13 cellular contexts compared by ENCODE assay signal in genomic region chr5:96627792-96628191, GRCh38. TPM values are rescaled to one million over a fixed set of nuclear protein-coding genes. Genes with fewer than 3 reads are reported as not detected.
DNase-seq lines count a peak whose midpoint lies in the region; ATAC-seq and TF ChIP-seq lines count a peak whose summit lies in the region.
"Had no signal": no experiment of that assay in that cellular context is flagged by ENCODE, and none has a peak within 500 bp of the region (broad histone marks: within the 10 kb centered on the region; RNA-seq: fewer than 3 reads in every experiment).

No MANE protein-coding gene starts in this region.

- no peaks in the 10 kb centered on the region for H3K36me3 Mint-ChIP-seq in CD8-positive, alpha-beta T cell
- no peaks in the 10 kb centered on the region for H3K36me3 Mint-ChIP-seq in activated T-helper 17 cell treated with anti-CD3 and anti-CD28 coated beads, Interleukin-2, amount 50 U/mL, for 72 hours (ENCODE audit: low read depth)

- H3K4me3 Mint-ChIP-seq in CD8-positive, alpha-beta T cell: no peak overlapping the region
- H3K4me3 Mint-ChIP-seq in activated T-helper 17 cell treated with anti-CD3 and anti-CD28 coated beads, Interleukin-2, amount 50 U/mL, for 72 hours: peak overlapping the region; percentile 59

- POLR2A ChIA-PET in CD8-positive, alpha-beta T cell (lab: Charles Lee): no interaction called here

- DNase-seq in CD8-positive, alpha-beta T cell: no peak
- DNase-seq in lung (ENCODE audit: low spot score) (no peak), thyroid gland (no peak), NOMO-1 treated with DMSO at 0.1 percent for 48 hours (lab: John Stamatoyannopoulos, UW; ENCODE audit: unreplicated experiment) (no peak), anterior cingulate cortex (lab: John Stamatoyannopoulos, UW) (no peak)
- DNase-seq: NCI-H1436; NCI-H82; ovary; stimulated activated naive CD8-positive, alpha-beta T cell treated with anti-CD3 and anti-CD28 coated beads, Interleukin-15, Interleukin-2, amounts not matched to agents 100 U/mL and 50 U/mL, for 24 hours; SW 1271 had no signal

- H3K9me3 ChIP-seq in CD8-positive, alpha-beta T cell (ENCODE audit: low read length): no peaks in the 10 kb centered on the region
- H3K9me3 ChIP-seq in lung (ENCODE audit: control insufficient read depth in 2 of 2, insufficient read depth in 1 of 2, low read length in 1 of 2) (no peaks in the 10 kb centered on the region), thyroid gland (no peaks in the 10 kb centered on the region)
- H3K9me3 ChIP-seq: ovary had no signal

- no peak overlapping the region for H3K27ac ChIP-seq in CD8-positive, alpha-beta T cell (ENCODE audit: low read depth, low read length)
- H3K27ac ChIP-seq in lung (ENCODE audit: low read depth in 1 of 2, low read length in 1 of 2): no peak overlapping the region
- H3K27ac ChIP-seq in thyroid gland: no peak overlapping the region
- H3K27ac ChIP-seq: ovary had no signal

- no peaks in the 10 kb centered on the region for H3K36me3 ChIP-seq in CD8-positive, alpha-beta T cell (ENCODE audit: insufficient read depth, low read length)
- H3K36me3 ChIP-seq in lung (ENCODE audit: control insufficient read depth in 2 of 2, insufficient read depth in 2 of 2, low read length in 2 of 2) (no peaks in the 10 kb centered on the region), thyroid gland (no peaks in the 10 kb centered on the region)
- H3K36me3 ChIP-seq: ovary had no signal

- H3K27me3 Mint-ChIP-seq in CD8-positive, alpha-beta T cell (ENCODE audit: low read depth): no peaks in the 10 kb centered on the region
- H3K27me3 Mint-ChIP-seq in activated T-helper 17 cell treated with anti-CD3 and anti-CD28 coated beads, Interleukin-2, amount 50 U/mL, for 72 hours: peaks cover 4% of the 10 kb centered on the region

- no peak for TF ChIP-seq CTCF in CD8-positive, alpha-beta T cell (IDR thresholded peaks at IDR 0.05)
- TF ChIP-seq CTCF in lung (IDR thresholded peaks at IDR 0.05; ENCODE audit: control extremely low read depth, extremely low read depth) (no peak), thyroid gland (IDR thresholded peaks at IDR 0.05) (no peak)

- H3K27ac Mint-ChIP-seq in CD8-positive, alpha-beta T cell: peak overlapping the region; percentile 37
- peak overlapping the region; percentile 39 for H3K27ac Mint-ChIP-seq in activated T-helper 17 cell treated with anti-CD3 and anti-CD28 coated beads, Interleukin-2, amount 50 U/mL, for 72 hours

- no peaks in the 10 kb centered on the region for H3K9me3 Mint-ChIP-seq in CD8-positive, alpha-beta T cell
- no peaks in the 10 kb centered on the region for H3K9me3 Mint-ChIP-seq in activated T-helper 17 cell treated with anti-CD3 and anti-CD28 coated beads, Interleukin-2, amount 50 U/mL, for 72 hours

- no peak for ATAC-seq in CD8-positive, alpha-beta T cell
- ATAC-seq in HG02610 (IDR thresholded peaks at IDR 0.05; ENCODE audit: unreplicated experiment): peak; percentile 60
- peak; percentile 57 for ATAC-seq in activated T-helper 17 cell treated with anti-CD3 and anti-CD28 coated beads, Interleukin-2, amount 50 U/mL, for 72 hours (replicated peaks)
- peak; percentile 43 for ATAC-seq in lung (ENCODE audit: insufficient read depth, low FRiP score)
- no peak for ATAC-seq in HG03565 (IDR thresholded peaks at IDR 0.05; ENCODE audit: unreplicated experiment)
- ATAC-seq: stimulated activated naive CD8-positive, alpha-beta T cell treated with anti-CD3 and anti-CD28 coated beads, Interleukin-15, Interleukin-2, amounts not matched to agents 100 U/mL and 50 U/mL, for 24 hours had no signal

- H3K27me3 ChIP-seq in CD8-positive, alpha-beta T cell (ENCODE audit: insufficient read depth, low read length): no peaks in the 10 kb centered on the region
- H3K27me3 ChIP-seq in lung (ENCODE audit: control insufficient read depth, insufficient read depth) (no peaks in the 10 kb centered on the region), thyroid gland (no peaks in the 10 kb centered on the region)
- H3K27me3 ChIP-seq: ovary had no signal

- H3K4me3 ChIP-seq in CD8-positive, alpha-beta T cell (ENCODE audit: low read depth, low read length): no peak overlapping the region
- H3K4me3 ChIP-seq in lung (no peak overlapping the region), thyroid gland (replicated peaks in 1 of 3) (no peak overlapping the region)
- H3K4me3 ChIP-seq: ovary had no signal

- CTCF ChIA-PET in CD8-positive, alpha-beta T cell (lab: Charles Lee): no interaction called here

- TF ChIP-seq POLR2A in thyroid gland (IDR thresholded peaks at IDR 0.05): no peak

- H3K4me1 ChIP-seq in CD8-positive, alpha-beta T cell (ENCODE audit: insufficient read depth, low read length): no peaks in the 10 kb centered on the region
- peaks cover 0 to 6% of the 10 kb centered on the region in 2 donors for H3K4me1 ChIP-seq in lung (ENCODE audit: control insufficient read depth in 2 of 2, insufficient read depth in 2 of 2, low read length in 2 of 2)
- no peaks in the 10 kb centered on the region for H3K4me1 ChIP-seq in thyroid gland

- intact Hi-C loops in CD8-positive, alpha-beta T cell (cut with DNase I, micrococcal nuclease): no loop called here
- intact Hi-C loops in thyroid gland (cut with DNase I): no loop called here

- H3K4me1 Mint-ChIP-seq in CD8-positive, alpha-beta T cell (ENCODE audit: low read depth): peaks cover 5% of the 10 kb centered on the region
- H3K4me1 Mint-ChIP-seq in activated T-helper 17 cell treated with anti-CD3 and anti-CD28 coated beads, Interleukin-2, amount 50 U/mL, for 72 hours: peaks cover 11% of the 10 kb centered on the region

- 68 to 83% methylated on average over 2 of the region's 2 CpGs for WGBS in lung, 2 donors
- WGBS in thyroid gland, 2 donors: 95% methylated on average over 2 of the region's 2 CpGs

RNA-seq across cellular contexts. Expression of gene CAST, which starts 34.4 kb away (rescaled TPM):
- total RNA-seq in CD8-positive, alpha-beta T cell: 100 to 1,000 TPM; 165 to 169 TPM
- total RNA-seq in activated T-helper 17 cell treated with anti-CD3 and anti-CD28 coated beads, Interleukin-2, amount 50 U/mL, for 72 hours: 100 to 1,000 TPM; 165 to 229 TPM
- 100 to 1,000 TPM; 269 to 279 TPM for total RNA-seq in lung
- polyA plus RNA-seq in lung: 10 to 100 TPM; 84.8 to 98.6 TPM
- total RNA-seq in thyroid gland: 100 to 1,000 TPM; 177 to 278 (median 236) TPM

Comparison
In these comparisons a context has a peak if more than half of its experiments do, and no peak if none do; other contexts are left out.
1. ATAC-seq: peak in HG02610 (single experiment), activated T-helper 17 cell treated with anti-CD3 and anti-CD28 coated beads, Interleukin-2, amount 50 U/mL, for 72 hours (single experiment) and lung (single experiment); none in CD8-positive, alpha-beta T cell (single experiment) and HG03565 (single experiment).